ENCODE assay signal across 7 cellular contexts in the genomic region with DNA sequence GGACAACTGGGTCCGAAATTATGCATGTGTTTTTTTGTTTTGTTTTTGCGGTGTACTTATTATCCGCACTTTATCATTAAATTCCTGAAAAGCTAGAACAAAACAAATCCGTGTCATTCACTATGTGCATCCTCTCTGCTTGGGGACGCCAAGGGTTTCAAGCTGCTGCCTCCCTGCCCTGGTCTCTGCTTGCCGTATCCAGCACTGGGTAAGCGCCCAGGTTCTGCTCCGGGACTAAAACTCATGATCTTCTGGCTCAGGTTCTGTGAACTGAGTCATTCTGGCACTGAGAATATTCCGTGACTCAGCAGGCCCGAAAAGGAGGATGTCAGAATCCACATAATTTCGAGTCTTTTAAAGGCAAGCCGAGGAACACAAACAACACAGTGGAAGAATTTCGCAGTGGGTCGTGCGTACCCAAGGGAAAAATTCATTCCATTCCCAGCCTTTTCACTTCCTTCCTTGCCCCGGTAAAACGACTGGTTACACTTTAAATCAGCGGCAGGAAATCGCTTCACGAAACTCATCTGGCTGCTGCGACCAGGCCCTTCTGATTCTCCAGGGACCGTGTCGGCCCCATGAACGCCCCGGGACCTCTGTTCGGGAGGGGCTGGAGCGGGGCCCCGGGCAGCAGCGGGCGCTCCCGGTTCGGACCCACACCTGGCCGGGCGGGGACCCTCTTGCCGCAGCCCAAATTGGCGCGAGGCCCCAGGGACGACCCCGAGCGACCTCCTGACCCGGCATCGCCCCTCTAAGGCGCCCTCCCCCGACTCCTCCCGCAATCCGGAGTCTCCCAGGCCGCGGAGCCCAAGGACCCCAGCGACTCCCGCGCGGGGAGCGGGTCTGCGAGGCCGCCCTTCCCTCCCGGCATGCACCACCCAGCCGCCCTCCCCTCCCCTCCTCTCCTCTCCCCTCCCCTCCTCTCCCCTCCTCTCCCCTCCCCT. TPM values are rescaled to one million over a fixed set of nuclear protein-coding genes. Genes with fewer than 3 reads are reported as not detected.
DNase-seq lines count a peak whose midpoint lies in the region; ATAC-seq and TF ChIP-seq lines count a peak whose summit lies in the region.

No MANE protein-coding gene starts in this region.

- H3K27ac ChIP-seq in H9 (ENCODE audit: insufficient read length, low read depth, low read length) (peak overlapping the region; percentile 75), mesendoderm (ENCODE audit: low read depth, low read length) (peak overlapping the region; percentile 97)

- H3K4ac ChIP-seq in H9 (ENCODE audit: low read depth, low read length) (no peak overlapping the region), mesendoderm (ENCODE audit: low read depth, low read length) (peak overlapping the region; percentile 97)

- H2BK5ac ChIP-seq in H9 (ENCODE audit: insufficient read length, low read length) (peak overlapping the region; percentile 2), mesendoderm (ENCODE audit: low read length) (peak overlapping the region; percentile 38)

- H3K36me3 ChIP-seq in mesendoderm (ENCODE audit: control insufficient read depth, insufficient read depth, low read length): no peaks in the 10 kb centered on the region

- no CpG with 5 or more reads among the region's 57 CpGs for WGBS in H9 (ENCODE audit: extremely low coverage, insufficient read length, low lambda C conversion rate)
- no CpG with 5 or more reads among the region's 57 CpGs for WGBS in mesendoderm (ENCODE audit: extremely low coverage, insufficient coverage, low lambda C conversion rate)

- H3K14ac ChIP-seq in H9 (ENCODE audit: insufficient read depth, low read length): peak overlapping the region; percentile 92

- no peak for TF ChIP-seq CTCF in GM12865 (IDR thresholded peaks at IDR 0.05; ENCODE audit: insufficient read depth, low read depth, low read length, missing control alignments)
- TF ChIP-seq CTCF in H9 (conservative IDR thresholded peaks at IDR 0.05): no peak
- TF ChIP-seq CTCF in epithelial cell of esophagus (IDR thresholded peaks at IDR 0.05; ENCODE audit: insufficient read depth, low read depth, low read length, missing control alignments): no peak

- peaks cover 4% of the 10 kb centered on the region; the same call in 1 of the 2 replicates for H3K4me1 ChIP-seq in H9 (ENCODE audit: insufficient read depth, low read length)
- peaks cover 4% of the 10 kb centered on the region for H3K4me1 ChIP-seq in mesendoderm (ENCODE audit: control insufficient read depth, low read depth, low read length)

- POLR2A ChIA-PET in activated CD4-positive, alpha-beta T cell treated with anti-CD3 and anti-CD28 coated beads, Interleukin-2, amount 10 ng/mL, durations not matched to agents 7 days and 5 days (lab: Charles Lee): no interaction called here

- H3K23me2 ChIP-seq in H9 (ENCODE audit: insufficient read length, low read depth, low read length, poor library complexity, severe bottlenecking): peaks cover 23% of the 10 kb centered on the region

- H2BK20ac ChIP-seq in H9 (ENCODE audit: low read depth, low read length, poor library complexity, severe bottlenecking): no peak overlapping the region

- H3K79me2 ChIP-seq in H9 (ENCODE audit: insufficient read depth, low read length) (0 out of 2 replicates have a peak, but pooled peaks cover 2% of the 10 kb centered on the region), mesendoderm (ENCODE audit: control insufficient read depth, insufficient read depth, low read length) (peaks cover 4% of the 10 kb centered on the region)

- DNase-seq in GM12865 (ENCODE audit: low read depth): peak; percentile 82
- peak; percentile 87 for DNase-seq in H9
- DNase-seq in MV-4-11 (lab: John Stamatoyannopoulos, UW): peak; percentile 56
- DNase-seq in activated CD4-positive, alpha-beta T cell treated with anti-CD3 and anti-CD28 coated beads, Interleukin-2, amount 10 ng/mL, durations not matched to agents 7 days and 5 days: peak; percentile 20
- DNase-seq in epithelial cell of esophagus (ENCODE audit: low read depth): peak; percentile 96
- DNase-seq in mesendoderm: peak; percentile 90

- no peaks in the 10 kb centered on the region for H3K79me1 ChIP-seq in H9 (ENCODE audit: insufficient read depth, low read depth, low read length, poor library complexity, severe bottlenecking)
- H3K79me1 ChIP-seq in mesendoderm (ENCODE audit: low read length): peaks cover 4% of the 10 kb centered on the region

- H4K5ac ChIP-seq in H9 (ENCODE audit: insufficient read length, low read depth, low read length): peak overlapping the region; percentile 20
- H4K5ac ChIP-seq in mesendoderm (ENCODE audit: low read length): no peak overlapping the region

- peak overlapping the region; percentile 77 to 84 for H3K4me3 Mint-ChIP-seq in H9
- H3K4me3 Mint-ChIP-seq in activated CD4-positive, alpha-beta T cell treated with anti-CD3 and anti-CD28 coated beads, Interleukin-2, amount 10 ng/mL, durations not matched to agents 7 days and 5 days: peak overlapping the region; percentile 48
- peak overlapping the region; percentile 77 for H3K4me3 Mint-ChIP-seq in stimulated activated memory B cell treated with anti-CD40 and anti-IgM and Interleukin-4, amounts not matched to agents 10 μg/mL and 1 μg/mL and 100 μg/mL, for 72 hours

- H2BK15ac ChIP-seq in H9 (ENCODE audit: low read depth, low read length) (no peak overlapping the region), mesendoderm (replicated peaks; ENCODE audit: low read depth) (no peak overlapping the region)

- H3K4me2 ChIP-seq in H9 (ENCODE audit: insufficient read depth, insufficient read length, low read length) (peak overlapping the region; percentile 95), mesendoderm (ENCODE audit: low read length) (peak overlapping the region; percentile 87)

- H3K9ac ChIP-seq in H9 (ENCODE audit: extremely low read depth, insufficient read length, low read length) (peak overlapping the region; percentile 70), mesendoderm (ENCODE audit: low read length) (peak overlapping the region; percentile 86)

- H2AFZ ChIP-seq in H9 (ENCODE audit: low read length): no peak overlapping the region

- no peaks in the 10 kb centered on the region for H3K9me3 Mint-ChIP-seq in H9
- H3K9me3 Mint-ChIP-seq in activated CD4-positive, alpha-beta T cell treated with anti-CD3 and anti-CD28 coated beads, Interleukin-2, amount 10 ng/mL, durations not matched to agents 7 days and 5 days: no peaks in the 10 kb centered on the region
- no peaks in the 10 kb centered on the region for H3K9me3 Mint-ChIP-seq in stimulated activated memory B cell treated with anti-CD40 and anti-IgM and Interleukin-4, amounts not matched to agents 10 μg/mL and 1 μg/mL and 100 μg/mL, for 72 hours

- H3K4me3 ChIP-seq in GM12865 (ENCODE audit: low read depth, low read length) (peak overlapping the region; percentile 80), epithelial cell of esophagus (ENCODE audit: low read length) (peak overlapping the region; percentile 62), mesendoderm (ENCODE audit: low read length) (peak overlapping the region; percentile 54)

- CTCF ChIA-PET in activated CD4-positive, alpha-beta T cell treated with anti-CD3 and anti-CD28 coated beads, Interleukin-2, amount 10 ng/mL, durations not matched to agents 7 days and 5 days (lab: Charles Lee): no interaction called here

- peak; percentile 75 for ATAC-seq in stimulated activated memory B cell treated with anti-CD40 and anti-IgM and Interleukin-4, amounts not matched to agents 10 μg/mL and 1 μg/mL and 100 μg/mL, for 72 hours

- no peaks in the 10 kb centered on the region for H4K20me1 ChIP-seq in H9 (ENCODE audit: control insufficient read depth, insufficient read depth, insufficient read length)

- no peak overlapping the region for H3T11ph ChIP-seq in H9 (ENCODE audit: low read length)

- H2AK5ac ChIP-seq in H9 (ENCODE audit: insufficient read length, low read length) (no peak overlapping the region), mesendoderm (ENCODE audit: low read length) (no peak overlapping the region)

- peaks cover 6% of the 10 kb centered on the region for H3K27me3 Mint-ChIP-seq in H9 (ENCODE audit: low read depth)
- peaks cover 70% of the 10 kb centered on the region for H3K27me3 Mint-ChIP-seq in activated CD4-positive, alpha-beta T cell treated with anti-CD3 and anti-CD28 coated beads, Interleukin-2, amount 10 ng/mL, durations not matched to agents 7 days and 5 days
- H3K27me3 Mint-ChIP-seq in stimulated activated memory B cell treated with anti-CD40 and anti-IgM and Interleukin-4, amounts not matched to agents 10 μg/mL and 1 μg/mL and 100 μg/mL, for 72 hours: no peaks in the 10 kb centered on the region

- H3K56ac ChIP-seq in H9 (ENCODE audit: insufficient read length, low read depth, low read length) (peak overlapping the region; percentile 34), mesendoderm (ENCODE audit: low read length) (peak overlapping the region; percentile 94)

- H3K27me3 ChIP-seq in H9 (ENCODE audit: insufficient read depth, low read length) (no peaks in the 10 kb centered on the region), mesendoderm (ENCODE audit: insufficient read depth, low read length, poor library complexity) (no peaks in the 10 kb centered on the region)

- H3K23ac ChIP-seq in H9 (ENCODE audit: insufficient read length, low read depth, low read length) (no peak overlapping the region), mesendoderm (ENCODE audit: low read length) (peak overlapping the region; percentile 73)

- H3K4me1 Mint-ChIP-seq in H9: peaks cover 44 to 47% of the 10 kb centered on the region in 2 experiments
- peaks cover 15% of the 10 kb centered on the region for H3K4me1 Mint-ChIP-seq in activated CD4-positive, alpha-beta T cell treated with anti-CD3 and anti-CD28 coated beads, Interleukin-2, amount 10 ng/mL, durations not matched to agents 7 days and 5 days
- H3K4me1 Mint-ChIP-seq in stimulated activated memory B cell treated with anti-CD40 and anti-IgM and Interleukin-4, amounts not matched to agents 10 μg/mL and 1 μg/mL and 100 μg/mL, for 72 hours: peaks cover 40% of the 10 kb centered on the region

- no peak overlapping the region for H2BK12ac ChIP-seq in H9 (ENCODE audit: insufficient read length, low read depth, low read length)

- H4K91ac ChIP-seq in H9 (ENCODE audit: insufficient read length, low read depth, low read length): no peak overlapping the region

- no peaks in the 10 kb centered on the region; a peak in 2 of 7 replicates for H3K36me3 Mint-ChIP-seq in H9 (ENCODE audit: insufficient read depth in 1 of 3, low read depth in 3 of 3)
- H3K36me3 Mint-ChIP-seq in activated CD4-positive, alpha-beta T cell treated with anti-CD3 and anti-CD28 coated beads, Interleukin-2, amount 10 ng/mL, durations not matched to agents 7 days and 5 days (ENCODE audit: low read depth): no peaks in the 10 kb centered on the region
- no peaks in the 10 kb centered on the region for H3K36me3 Mint-ChIP-seq in stimulated activated memory B cell treated with anti-CD40 and anti-IgM and Interleukin-4, amounts not matched to agents 10 μg/mL and 1 μg/mL and 100 μg/mL, for 72 hours

- H4K8ac ChIP-seq in H9 (replicated peaks; ENCODE audit: insufficient read length, low read depth, low read length): no peak overlapping the region
- H4K8ac ChIP-seq in mesendoderm (ENCODE audit: low read depth, low read length): no peak overlapping the region

- peak overlapping the region; percentile 89 to 99 (median 97) for H3K27ac Mint-ChIP-seq in H9
- H3K27ac Mint-ChIP-seq in activated CD4-positive, alpha-beta T cell treated with anti-CD3 and anti-CD28 coated beads, Interleukin-2, amount 10 ng/mL, durations not matched to agents 7 days and 5 days: no peak overlapping the region
- peak overlapping the region; percentile 73 for H3K27ac Mint-ChIP-seq in stimulated activated memory B cell treated with anti-CD40 and anti-IgM and Interleukin-4, amounts not matched to agents 10 μg/mL and 1 μg/mL and 100 μg/mL, for 72 hours

- H3K9me3 ChIP-seq in H9 (ENCODE audit: control insufficient read depth, low read depth, low read length): no peaks in the 10 kb centered on the region

- H3K18ac ChIP-seq in H9 (ENCODE audit: insufficient read length, low read depth, low read length): peak overlapping the region; percentile 99
- H3K18ac ChIP-seq in mesendoderm (ENCODE audit: low read length): peak overlapping the region; percentile 91

- no peak overlapping the region for H2BK120ac ChIP-seq in H9 (ENCODE audit: low read depth, low read length, poor library complexity, severe bottlenecking)
- no peak overlapping the region for H2BK120ac ChIP-seq in mesendoderm (ENCODE audit: low read depth, low read length)

RNA-seq across cellular contexts. Expression of gene LAMC1, which starts 0.7 kb away (rescaled TPM):
- 96.2 and 110 TPM in 2 replicates for total RNA-seq in H9 (2021)
- not detected for total RNA-seq in activated CD4-positive, alpha-beta T cell treated with anti-CD3 and anti-CD28 coated beads, Interleukin-2, amount 10 ng/mL, durations not matched to agents 7 days and 5 days
- 54.6 TPM for polyA plus RNA-seq in mesendoderm (2013, experiment 1 of 2)
- polyA plus RNA-seq in mesendoderm (2013, experiment 2 of 2): 50.2 TPM

Comparison
In these comparisons a context has a peak if more than half of its experiments do, and no peak if none do; other contexts are left out.
1. Peak in every context shown above with its lines: DNase-seq, ATAC-seq, H3K4me3 ChIP-seq and H3K27ac ChIP-seq.
2. DNase-seq: peak in every context shown above with its lines; median percentile 96 in epithelial cell of esophagus; 90 in mesendoderm; 87 in H9; 82 in GM12865; 56 in MV-4-11; 20 in activated CD4-positive, alpha-beta T cell treated with anti-CD3 and anti-CD28 coated beads, Interleukin-2, amount 10 ng/mL, durations not matched to agents 7 days and 5 days.
3. RNA of gene LAMC1, which starts 0.7 kb away (total RNA-seq): 96.2 to 110 TPM in H9; not detected in activated CD4-positive, alpha-beta T cell treated with anti-CD3 and anti-CD28 coated beads, Interleukin-2, amount 10 ng/mL, durations not matched to agents 7 days and 5 days; every median in the first group is over 10 times any median in the second.